21 cellular contexts compared by ENCODE assay signal in the genomic region with DNA sequence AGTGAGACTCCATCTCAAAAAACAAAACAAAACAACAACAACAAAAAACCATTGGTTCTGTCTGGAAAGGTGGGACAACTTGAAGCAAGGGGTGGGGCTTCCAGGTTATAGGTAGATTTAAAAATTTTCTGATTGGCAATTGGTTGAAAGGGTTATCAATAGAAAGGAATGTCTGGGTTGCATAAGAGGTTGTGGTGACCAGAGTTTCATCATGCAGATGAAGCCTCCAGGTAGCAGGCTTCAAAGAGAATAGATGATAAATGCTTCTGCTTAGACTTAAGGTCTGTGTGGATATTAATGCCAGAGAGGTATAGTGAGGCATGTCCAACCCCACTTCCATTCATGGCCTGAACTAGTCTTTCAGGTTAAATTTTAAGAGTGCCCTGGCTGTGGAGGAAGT.
DNase-seq lines count a peak whose midpoint lies in the region; ATAC-seq and TF ChIP-seq lines count a peak whose summit lies in the region.
"Had no signal": no experiment of that assay in that cellular context is flagged by ENCODE, and none has a peak within 500 bp of the region (broad histone marks: within the 10 kb centered on the region; RNA-seq: fewer than 3 reads in every experiment).

No MANE protein-coding gene starts in this region.

- H3K27me3 Mint-ChIP-seq in WTC11 (ENCODE audit: low read depth), result no peaks in the 10 kb centered on the region
- H3K27me3 Mint-ChIP-seq: IgD-negative memory B cell had no signal

- no peak for TF ChIP-seq POLR2A in HCT116 (IDR thresholded peaks at IDR 0.05; ENCODE audit: borderline replicate concordance, extremely low read depth, insufficient read depth, insufficient read length)

- TF ChIP-seq CTCF in HCT116 (IDR thresholded peaks at IDR 0.05 in 2 of 3, conservative IDR thresholded peaks at IDR 0.05 in 1 of 3; ENCODE audit: borderline replicate concordance in 1 of 3, insufficient read depth in 1 of 3, low read depth in 2 of 3, low read length in 2 of 3) (no peak), WTC11 (IDR thresholded peaks at IDR 0.05) (no peak), thoracic aorta (IDR thresholded peaks at IDR 0.05) (no peak)

- POLR2A ChIA-PET in HCT116 (lab: Charles Lee), result no interaction called here
- POLR2A ChIA-PET in WTC11 (lab: Charles Lee), result no interaction called here

- no peaks in the 10 kb centered on the region for H3K36me3 Mint-ChIP-seq in WTC11
- H3K36me3 Mint-ChIP-seq: CD4-positive, CD25-positive, alpha-beta regulatory T cell; CD8-positive, alpha-beta memory T cell; IgD-negative memory B cell had no signal

- BruUV-seq in HCT116 (replicated peaks; lab: Mats Ljungman, UMichigan), result no TSS peak

- no peak overlapping the region for H3K4me2 ChIP-seq in GM23248 (ENCODE audit: unreplicated experiment)
- no peak overlapping the region for H3K4me2 ChIP-seq in HCT116 (ENCODE audit: low read length)

- H3K79me2 ChIP-seq in GM23248 (ENCODE audit: insufficient read depth), result peaks cover 5% of the 10 kb centered on the region; the same call in 1 of the 2 replicates
- no peaks in the 10 kb centered on the region for H3K79me2 ChIP-seq in HCT116 (ENCODE audit: insufficient read depth, low read length)

- in situ Hi-C loops in GM23248 (cut with MboI), result no loop called here

- RAD21 ChIA-PET in HCT116 (lab: Charles Lee; ENCODE audit: low non-redundant PET in 1 of 2, low total read pairs in 2 of 2, uncharacterized antibody in 2 of 2, unreplicated experiment in 2 of 2), result no interaction called here

- H2AFZ ChIP-seq in GM23248 (no peak overlapping the region), HCT116 (ENCODE audit: low read depth, low read length, poor library complexity, severe bottlenecking) (no peak overlapping the region)

- no peak overlapping the region for H3K27ac Mint-ChIP-seq in WTC11
- H3K27ac Mint-ChIP-seq: CD4-positive, CD25-positive, alpha-beta regulatory T cell; H9; IgD-negative memory B cell had no signal

- no peaks in the 10 kb centered on the region for H3K9me3 Mint-ChIP-seq in WTC11
- H3K9me3 Mint-ChIP-seq: CD8-positive, alpha-beta memory T cell; H9; IgD-negative memory B cell had no signal

- H3K9me3 ChIP-seq in GM23248 (ENCODE audit: low read depth), result no peaks in the 10 kb centered on the region
- no peaks in the 10 kb centered on the region for H3K9me3 ChIP-seq in HCT116 (ENCODE audit: control insufficient read depth in 1 of 2, insufficient read depth in 1 of 2, low read depth in 1 of 2, low read length in 2 of 2)
- H3K9me3 ChIP-seq in thoracic aorta, result no peaks in the 10 kb centered on the region
- H3K9me3 ChIP-seq: BE2C had no signal

- H3K4me3 ChIP-seq in GM23248, result no peak overlapping the region
- H3K4me3 ChIP-seq in HCT116 (replicated peaks in 1 of 2; ENCODE audit: low read depth in 1 of 2, low read length in 2 of 2), result no peak overlapping the region
- H3K4me3 ChIP-seq in thoracic aorta, result no peak overlapping the region
- H3K4me3 ChIP-seq: GM12878 had no signal

- no peak for DNase-seq in GM23248
- no peak for DNase-seq in HCT116 (ENCODE audit: low read depth, low spot score)
- DNase-seq in WTC11 (ENCODE audit: low spot score), result no peak
- no peak for DNase-seq in thoracic aorta (ENCODE audit: low spot score)
- DNase-seq in AG08395 (ENCODE audit: low spot score), result no peak
- DNase-seq in T-helper 9 cell, result no peak
- DNase-seq: BE2C; C1 segment of cervical spinal cord; CD4-positive, CD25-positive, alpha-beta regulatory T cell; CD8-positive, alpha-beta memory T cell; COR-L47; DMS 273 treated with DMSO at 0.1 percent for 48 hours; DMS53; DND-41; EL; GOT3; H9; KBM-7 had no signal

- CTCF ChIA-PET in HCT116 (lab: Charles Lee), result no interaction called here
- CTCF ChIA-PET in WTC11 (lab: Charles Lee), result interaction anchor here (1.0 kb wide), 1 partner anchor 48 kb away, joined by 4 read pairs; no protein-coding TSS in a partner anchor

- H3K4me1 ChIP-seq in GM23248 (ENCODE audit: insufficient read depth) (peaks cover 18% of the 10 kb centered on the region), HCT116 (ENCODE audit: control insufficient read depth in 1 of 2, insufficient read depth in 2 of 2, low read length in 2 of 2) (peaks cover 12 to 30% of the 10 kb centered on the region in 2 experiments; a peak in 3 of 4 replicates), thoracic aorta (ENCODE audit: control insufficient read depth in 1 of 2, low read depth in 2 of 2) (peaks cover 6 to 20% of the 10 kb centered on the region in 2 donors)
- H3K4me1 ChIP-seq: BE2C had no signal

- H3K36me3 ChIP-seq in GM23248 (ENCODE audit: low read depth) (no peaks in the 10 kb centered on the region), HCT116 (ENCODE audit: control insufficient read depth in 1 of 2, insufficient read depth in 2 of 2, low read length in 2 of 2) (no peaks in the 10 kb centered on the region), thoracic aorta (no peaks in the 10 kb centered on the region)
- H3K36me3 ChIP-seq: BE2C had no signal

- H3K27me3 ChIP-seq in GM23248 (replicated peaks; ENCODE audit: insufficient read depth) (no peaks in the 10 kb centered on the region), HCT116 (ENCODE audit: insufficient read depth, low read length) (no peaks in the 10 kb centered on the region), thoracic aorta (replicated peaks; ENCODE audit: insufficient read depth) (no peaks in the 10 kb centered on the region)
- H3K27me3 ChIP-seq: BE2C had no signal

- H4K20me1 ChIP-seq in GM23248 (ENCODE audit: insufficient read depth) (0 out of 2 replicates have a peak, but pooled peaks cover 3% of the 10 kb centered on the region), HCT116 (ENCODE audit: insufficient read depth) (no peaks in the 10 kb centered on the region)

- 0 out of 2 replicates have a peak, but pooled peaks have one; percentile 41 for ATAC-seq in HCT116
- no peak for ATAC-seq in WTC11
- ATAC-seq in thoracic aorta (ENCODE audit: insufficient number of reproducible peaks, low FRiP score, low read depth), result no peak
- ATAC-seq: GM12878 had no signal

- intact Hi-C loops in HCT116 (cut with micrococcal nuclease), result no loop called here

- H3F3A ChIP-seq in GM23248 (ENCODE audit: insufficient read depth), result 0 out of 2 replicates have a peak, but pooled peaks cover 20% of the 10 kb centered on the region

- H3K27ac ChIP-seq in GM23248 (no peak overlapping the region), HCT116 (ENCODE audit: low read depth, low read length) (no peak overlapping the region), thoracic aorta (peak overlapping the region; percentile 50 to 65)
- H3K27ac ChIP-seq: HL-60 had no signal

- H3K4me1 Mint-ChIP-seq in WTC11, result peaks cover 20% of the 10 kb centered on the region
- H3K4me1 Mint-ChIP-seq: CD8-positive, alpha-beta memory T cell had no signal

- H3K9me2 ChIP-seq in GM23248 (ENCODE audit: insufficient read depth) (no peaks in the 10 kb centered on the region), HCT116 (ENCODE audit: insufficient read depth) (no peaks in the 10 kb centered on the region)

- H3K9ac ChIP-seq in GM23248, result 0 out of 2 replicates have a peak overlapping the region, but pooled peaks have one; percentile 69
- no peak overlapping the region for H3K9ac ChIP-seq in HCT116 (ENCODE audit: low read length)

- no peak overlapping the region for H3K4me3 Mint-ChIP-seq in WTC11
- H3K4me3 Mint-ChIP-seq: CD4-positive, CD25-positive, alpha-beta regulatory T cell; CD8-positive, alpha-beta memory T cell; H9; IgD-negative memory B cell had no signal

- TF ChIP-seq RAD21 in HCT116 (IDR thresholded peaks at IDR 0.05; ENCODE audit: low read depth), result no peak

TF ChIP-seq in HCT116, 20 proteins besides CTCF, POLR2A, EP300 and RAD21:
- peak; percentile 58 for TF ChIP-seq CEBPB (IDR thresholded peaks at IDR 0.05; ENCODE audit: low read depth)
- TF ChIP-seq, protein P1, sequence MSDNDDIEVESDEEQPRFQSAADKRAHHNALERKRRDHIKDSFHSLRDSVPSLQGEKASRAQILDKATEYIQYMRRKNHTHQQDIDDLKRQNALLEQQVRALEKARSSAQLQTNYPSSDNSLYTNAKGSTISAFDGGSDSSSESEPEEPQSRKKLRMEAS (IDR thresholded peaks at IDR 0.05), result no peak
TF ChIP-seq in HCT116: peak in this region for 1.

TF ChIP-seq in WTC11, 78 proteins besides CTCF, POLR2A, EP300 and RAD21:
- TF ChIP-seq, protein P2, sequence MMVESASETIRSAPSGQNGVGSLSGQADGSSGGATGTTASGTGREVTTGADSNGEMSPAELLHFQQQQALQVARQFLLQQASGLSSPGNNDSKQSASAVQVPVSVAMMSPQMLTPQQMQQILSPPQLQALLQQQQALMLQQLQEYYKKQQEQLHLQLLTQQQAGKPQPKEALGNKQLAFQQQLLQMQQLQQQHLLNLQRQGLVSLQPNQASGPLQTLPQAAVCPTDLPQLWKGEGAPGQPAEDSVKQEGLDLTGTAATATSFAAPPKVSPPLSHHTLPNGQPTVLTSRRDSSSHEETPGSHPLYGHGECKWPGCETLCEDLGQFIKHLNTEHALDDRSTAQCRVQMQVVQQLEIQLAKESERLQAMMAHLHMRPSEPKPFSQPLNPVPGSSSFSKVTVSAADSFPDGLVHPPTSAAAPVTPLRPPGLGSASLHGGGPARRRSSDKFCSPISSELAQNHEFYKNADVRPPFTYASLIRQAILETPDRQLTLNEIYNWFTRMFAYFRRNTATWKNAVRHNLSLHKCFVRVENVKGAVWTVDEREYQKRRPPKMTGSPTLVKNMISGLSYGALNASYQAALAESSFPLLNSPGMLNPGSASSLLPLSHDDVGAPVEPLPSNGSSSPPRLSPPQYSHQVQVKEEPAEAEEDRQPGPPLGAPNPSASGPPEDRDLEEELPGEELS (CRISPR knock-in tag; IDR thresholded peaks at IDR 0.05), result no peak
- TF ChIP-seq KAT7 (CRISPR knock-in tag; IDR thresholded peaks at IDR 0.05; ENCODE audit: borderline replicate concordance) (no peak), NR3C1 (CRISPR knock-in tag; conservative IDR thresholded peaks at IDR 0.05; ENCODE audit: low read depth) (no peak), TP53 (CRISPR knock-in tag; IDR thresholded peaks at IDR 0.05) (no peak), GABPB1 (CRISPR knock-in tag; IDR thresholded peaks at IDR 0.05) (peak; percentile 70; the same call in 1 of the 2 replicates), NFYB (CRISPR knock-in tag; conservative IDR thresholded peaks at IDR 0.05; ENCODE audit: low read depth) (no peak), SMAD4 (CRISPR knock-in tag; IDR thresholded peaks at IDR 0.05) (no peak)
- TF ChIP-seq, protein P3, sequence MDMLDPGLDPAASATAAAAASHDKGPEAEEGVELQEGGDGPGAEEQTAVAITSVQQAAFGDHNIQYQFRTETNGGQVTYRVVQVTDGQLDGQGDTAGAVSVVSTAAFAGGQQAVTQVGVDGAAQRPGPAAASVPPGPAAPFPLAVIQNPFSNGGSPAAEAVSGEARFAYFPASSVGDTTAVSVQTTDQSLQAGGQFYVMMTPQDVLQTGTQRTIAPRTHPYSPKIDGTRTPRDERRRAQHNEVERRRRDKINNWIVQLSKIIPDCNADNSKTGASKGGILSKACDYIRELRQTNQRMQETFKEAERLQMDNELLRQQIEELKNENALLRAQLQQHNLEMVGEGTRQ (CRISPR knock-in tag; IDR thresholded peaks at IDR 0.05), result no peak
- TF ChIP-seq, protein P4, sequence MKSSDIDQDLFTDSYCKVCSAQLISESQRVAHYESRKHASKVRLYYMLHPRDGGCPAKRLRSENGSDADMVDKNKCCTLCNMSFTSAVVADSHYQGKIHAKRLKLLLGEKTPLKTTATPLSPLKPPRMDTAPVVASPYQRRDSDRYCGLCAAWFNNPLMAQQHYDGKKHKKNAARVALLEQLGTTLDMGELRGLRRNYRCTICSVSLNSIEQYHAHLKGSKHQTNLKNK (CRISPR knock-in tag; IDR thresholded peaks at IDR 0.05), result no peak

Comparison
In these comparisons a context has a peak if more than half of its experiments do, and no peak if none do; other contexts are left out.
1. H3K27ac ChIP-seq: peak in thoracic aorta (2 of 2); none in GM23248 (single experiment) and HCT116 (single experiment).